In the genomic region with DNA sequence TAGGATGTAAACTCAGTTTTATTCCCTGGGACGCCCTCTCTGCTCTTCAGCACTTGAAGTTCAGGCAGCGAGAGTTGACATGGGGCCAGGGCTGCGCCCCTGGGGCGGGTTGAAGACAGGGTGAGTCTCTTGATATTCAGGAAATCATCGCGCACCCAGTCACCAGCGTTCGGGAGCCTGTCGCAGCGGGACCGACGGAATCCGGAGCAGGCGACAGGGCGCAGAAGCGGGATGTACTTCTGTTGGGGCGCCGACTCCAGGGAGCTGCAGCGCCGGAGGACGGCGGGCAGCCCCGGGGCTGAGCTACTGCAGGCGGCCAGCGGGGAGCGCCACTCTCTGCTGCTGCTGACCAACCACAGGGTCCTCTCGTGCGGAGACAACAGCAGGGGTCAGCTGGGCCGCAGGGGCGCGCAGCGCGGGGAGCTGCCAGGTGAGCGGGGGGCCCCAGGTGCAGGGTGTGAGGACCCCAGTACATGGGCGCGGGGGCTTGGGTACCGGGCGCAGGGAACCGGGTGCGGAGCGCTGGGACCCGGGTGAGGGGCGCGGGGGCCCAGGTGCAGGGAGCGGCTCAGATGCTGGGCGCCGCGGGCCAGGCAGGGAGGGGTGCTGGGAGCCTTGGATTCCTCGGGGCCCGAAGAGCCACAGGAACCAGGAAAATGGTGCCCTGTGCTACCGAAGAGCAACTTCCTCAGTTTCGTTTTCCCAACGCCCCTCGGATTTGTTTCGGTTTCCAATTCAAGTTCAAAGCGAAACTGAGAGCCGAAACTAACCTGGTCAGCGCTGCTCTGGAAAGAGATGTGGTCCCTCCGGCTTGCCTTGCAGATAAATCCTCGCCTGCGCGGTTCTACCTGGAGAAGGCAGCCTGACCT, we compare ENCODE assay signal across 8 cellular contexts. TPM values are rescaled to one million over a fixed set of nuclear protein-coding genes. Genes with fewer than 3 reads are reported as not detected.
DNase-seq lines count a peak whose midpoint lies in the region; ATAC-seq and TF ChIP-seq lines count a peak whose summit lies in the region.

A gene (plus strand): TSS at position 162 of the 869 bp plus-strand sequence. CDS start 70 bp downstream, at position 232.

- H4K20me1 ChIP-seq in GM23338 (replicated peaks; ENCODE audit: insufficient read depth): no peaks in the 10 kb centered on the region

- peak within 1 kb of the TSS; percentile 94 for H3K27ac Mint-ChIP-seq in GM23338
- H3K27ac Mint-ChIP-seq in activated naive CD4-positive, alpha-beta T cell treated with anti-CD3 and anti-CD28 coated beads for 36 hours: peak within 1 kb of the TSS; percentile 69

- no peaks in the 10 kb centered on the region for H3F3A ChIP-seq in GM23338 (replicated peaks; ENCODE audit: low read depth)

- H3K9me3 ChIP-seq in SJSA1 (replicated peaks): no peaks in the 10 kb centered on the region
- no peaks in the 10 kb centered on the region for H3K9me3 ChIP-seq in neutrophil

- H3K4me1 ChIP-seq in GM23338 (ENCODE audit: insufficient read depth) (0 out of 2 replicates have a peak, but pooled peaks cover 3% of the 10 kb centered on the region), SJSA1 (replicated peaks) (no peaks in the 10 kb centered on the region), neutrophil (ENCODE audit: control insufficient read depth in 1 of 2, insufficient read depth in 1 of 2, low read depth in 1 of 2, low read length in 1 of 2) (peaks cover 6 to 7% of the 10 kb centered on the region in 2 experiments)

- peak; percentile 62 to 68 for TF ChIP-seq CTCF in GM23338 (conservative IDR thresholded peaks at IDR 0.05; ENCODE audit: low read depth in 2 of 2)
- peak; percentile 89 for TF ChIP-seq CTCF in neutrophil (IDR thresholded peaks at IDR 0.05)

- peak within 1 kb of the TSS; percentile 57; the same call in 1 of the 2 replicates for H3K27ac ChIP-seq in GM23338 (ENCODE audit: low read depth)
- peak within 1 kb of the TSS; percentile 43 for H3K27ac ChIP-seq in SJSA1
- H3K27ac ChIP-seq in neutrophil: peak within 1 kb of the TSS; percentile 94
- peak within 1 kb of the TSS; percentile 82 for H3K27ac ChIP-seq in substantia nigra (ENCODE audit: low read depth, low read length, poor library complexity, severe bottlenecking)

- peak; percentile 96 for ATAC-seq in GM23338

- peak within 1 kb of the TSS; percentile 97 for H2AFZ ChIP-seq in GM23338

- peak within 1 kb of the TSS; percentile 89 for H3K4me2 ChIP-seq in GM23338

- H3K27me3 ChIP-seq in GM23338 (ENCODE audit: insufficient read depth): peaks cover 16% of the 10 kb centered on the region
- no peaks in the 10 kb centered on the region for H3K27me3 ChIP-seq in SJSA1 (replicated peaks)
- peaks cover 7% of the 10 kb centered on the region for H3K27me3 ChIP-seq in neutrophil

- H3K36me3 ChIP-seq in GM23338 (ENCODE audit: insufficient read depth) (no peaks in the 10 kb centered on the region), SJSA1 (0 out of 2 replicates have a peak, but pooled peaks cover 3% of the 10 kb centered on the region), neutrophil (no peaks in the 10 kb centered on the region)

- intact Hi-C loops in activated naive CD4-positive, alpha-beta T cell treated with anti-CD3 and anti-CD28 coated beads for 36 hours (cut with micrococcal nuclease): loop anchor here (1.0 to 10.0 kb wide), 3 partner anchors 95 to 646 kb away; a partner anchor contains a TSS

- H3K79me2 ChIP-seq in GM23338 (replicated peaks; ENCODE audit: insufficient read depth): no peaks in the 10 kb centered on the region

- peaks cover 2% of the 10 kb centered on the region for H3K27me3 Mint-ChIP-seq in GM23338 (ENCODE audit: insufficient read depth, low read depth, poor library complexity)
- no peaks in the 10 kb centered on the region for H3K27me3 Mint-ChIP-seq in activated naive CD4-positive, alpha-beta T cell treated with anti-CD3 and anti-CD28 coated beads for 36 hours (ENCODE audit: low read depth)

- H3K4me1 Mint-ChIP-seq in GM23338: peaks cover 2% of the 10 kb centered on the region; the same call in 2 of the 3 replicates
- H3K4me1 Mint-ChIP-seq in activated naive CD4-positive, alpha-beta T cell treated with anti-CD3 and anti-CD28 coated beads for 36 hours (ENCODE audit: low read depth): peaks cover 40% of the 10 kb centered on the region

- H3K36me3 Mint-ChIP-seq in GM23338 (ENCODE audit: low read depth): no peaks in the 10 kb centered on the region
- H3K36me3 Mint-ChIP-seq in activated naive CD4-positive, alpha-beta T cell treated with anti-CD3 and anti-CD28 coated beads for 36 hours (ENCODE audit: low read depth): peaks cover 6% of the 10 kb centered on the region

- H3K4me3 ChIP-seq in GM23338: peak within 1 kb of the TSS; percentile 90
- H3K4me3 ChIP-seq in SJSA1: peak within 1 kb of the TSS; percentile 76
- peak within 1 kb of the TSS; percentile 91 to 93 for H3K4me3 ChIP-seq in neutrophil (ENCODE audit: low read depth in 1 of 2, low read length in 1 of 2)

- DNase-seq in ELR (ENCODE audit: low read depth) (peak; percentile 93), GM23338 (ENCODE audit: low spot score) (peak; percentile 93), Kasumi-1 (lab: John Stamatoyannopoulos, UW) (peak; percentile 89 to 94), SJSA1 (ENCODE audit: low read depth in 1 of 2, low spot score in 2 of 2) (peak; percentile 68 to 71), germinal center (ENCODE audit: low spot score) (peak; percentile 84), substantia nigra (lab: John Stamatoyannopoulos, UW) (peak; percentile 9 to 86 (median 56))
- DNase-seq in activated naive CD4-positive, alpha-beta T cell treated with anti-CD3 and anti-CD28 coated beads for 36 hours: peak; percentile 84

- no peaks in the 10 kb centered on the region for H3K9me2 ChIP-seq in GM23338 (ENCODE audit: insufficient read depth)

- H3K4me3 Mint-ChIP-seq in GM23338: peak within 1 kb of the TSS; percentile 86
- H3K4me3 Mint-ChIP-seq in activated naive CD4-positive, alpha-beta T cell treated with anti-CD3 and anti-CD28 coated beads for 36 hours: peak within 1 kb of the TSS; percentile 85

- CTCF ChIA-PET in activated naive CD4-positive, alpha-beta T cell treated with anti-CD3 and anti-CD28 coated beads for 36 hours (lab: Charles Lee): interaction anchor here (0.7 to 1.4 kb wide), 8 partner anchors 10 to 154 kb away, joined by 3 to 8 read pairs (median 4); a partner anchor contains a TSS

- H3K9me3 Mint-ChIP-seq in GM23338: no peaks in the 10 kb centered on the region
- no peaks in the 10 kb centered on the region for H3K9me3 Mint-ChIP-seq in activated naive CD4-positive, alpha-beta T cell treated with anti-CD3 and anti-CD28 coated beads for 36 hours

TF ChIP-seq in GM23338, 12 proteins besides CTCF, POLR2A, EP300 and RAD21 (continues in another document):
- TF ChIP-seq STAT1 (IDR thresholded peaks at IDR 0.05; ENCODE audit: unreplicated experiment): no peak
- no peak for TF ChIP-seq JUNB (IDR thresholded peaks at IDR 0.05; ENCODE audit: unreplicated experiment)
- TF ChIP-seq POLR2AphosphoS5 (IDR thresholded peaks at IDR 0.05; ENCODE audit: low read depth): peak; percentile 52

RNA-seq across cellular contexts. Expression of the gene that starts here (rescaled TPM):
- 6.5 and 7.3 TPM in 2 replicates for total RNA-seq in GM23338 (2014; rRNA removed; shearing (Covaris generic))
- 2.8 and 3.4 TPM in 2 replicates for polyA plus RNA-seq in GM23338 (2016; fragmentation: Nextera tagmentation; extraction: Ambion mirVana)
- 2.1 and 12.3 TPM in 2 replicates for total RNA-seq in SJSA1 (2014; rRNA removed; shearing (Covaris generic))
- 10 to 100 TPM in 1 of 2 experiments, 1 to 10 TPM in 1; 9.9 to 10.2 TPM for total RNA-seq in activated naive CD4-positive, alpha-beta T cell treated with anti-CD3 and anti-CD28 coated beads for 36 hours

Comparison
In these comparisons a context has a peak if more than half of its experiments do, and no peak if none do; other contexts are left out.
1. Peak in every context shown above with its lines: DNase-seq, ATAC-seq, H3K4me3 ChIP-seq and H3K27ac ChIP-seq.
2. H3K27ac ChIP-seq: peak in every context shown above with its lines; median percentile 94 in neutrophil; 82 in substantia nigra; 57 in GM23338; 43 in SJSA1.